Comparison of ENCODE assay signal across 9 cellular contexts in the genomic region with DNA sequence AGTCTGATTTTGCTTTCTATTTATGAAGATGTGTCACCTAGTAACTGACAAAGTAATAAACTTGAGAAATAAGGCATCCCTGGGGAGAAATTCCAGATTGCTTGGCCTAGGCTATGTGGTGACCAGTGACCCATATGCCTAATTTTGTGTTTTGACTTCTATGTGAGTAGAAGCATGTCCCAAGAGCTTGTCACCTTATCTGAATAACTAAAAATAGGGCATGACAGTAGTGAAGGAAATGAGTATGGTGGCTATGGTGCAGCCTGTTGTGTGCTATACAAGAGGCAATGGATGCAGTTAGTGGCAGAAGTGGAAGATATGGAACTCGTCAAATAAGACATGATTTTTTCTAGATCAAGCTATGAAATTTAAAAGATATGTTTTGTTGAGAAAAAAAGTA. TPM values are rescaled to one million over a fixed set of nuclear protein-coding genes. Genes with fewer than 3 reads are reported as not detected.
"Had no signal": no experiment of that assay in that cellular context is flagged by ENCODE, and none has a peak within 500 bp of the region (broad histone marks: within the 10 kb centered on the region; RNA-seq: fewer than 3 reads in every experiment).

No MANE protein-coding gene starts in this region.

- H3K4me3 ChIP-seq: K562 had no signal

- FAIRE-seq: HepG2, HTR-8/SVneo, K562 had no signal

- DNase-seq: IMR-90, KBM-7 had no signal

- ATAC-seq: HepG2, K562 had no signal

- H3K27ac ChIP-seq: HL-60 had no signal

RNA-seq across cellular contexts. Expression of a gene that starts 15.3 kb away (rescaled TPM):
- total RNA-seq: HT-29, HT1080, IMR-90, K562 had no signal
- polyA plus RNA-seq: IgD-negative memory B cell, IMR-90, K562 had no signal
